In the genomic region with DNA sequence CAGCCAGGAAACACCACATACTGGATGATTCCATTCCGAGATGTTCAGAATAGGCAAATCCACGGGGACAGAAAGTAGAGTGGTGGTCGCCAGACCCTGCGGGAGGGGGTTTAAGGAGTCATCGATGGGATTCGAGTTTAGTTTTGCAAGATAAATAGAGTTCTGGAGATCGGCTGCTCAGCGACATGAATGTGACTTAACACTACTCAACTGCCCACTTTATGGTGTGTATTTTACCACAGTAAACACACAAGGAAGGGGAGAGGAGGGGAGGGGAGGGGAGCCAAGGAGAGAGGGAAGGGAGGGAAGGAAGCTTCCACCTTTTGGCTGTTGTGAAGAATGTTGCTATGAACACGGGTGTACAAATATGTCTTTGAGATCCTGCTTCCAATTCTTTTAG, we compare ENCODE assay signal across 19 cellular contexts. TPM values are rescaled to one million over a fixed set of nuclear protein-coding genes. Genes with fewer than 3 reads are reported as not detected.
"Had no signal": no experiment of that assay in that cellular context is flagged by ENCODE, and none has a peak within 500 bp of the region (broad histone marks: within the 10 kb centered on the region; RNA-seq: fewer than 3 reads in every experiment).

No MANE protein-coding gene starts in this region.

- H3K36me3 ChIP-seq: breast epithelium, esophagus muscularis mucosa, gastroesophageal sphincter, heart left ventricle, pancreas, sigmoid colon, thoracic aorta had no signal

- ATAC-seq: activated CD4-positive, CD25-positive, alpha-beta regulatory T cell treated with anti-CD3 and anti-CD28 coated beads, Interleukin-2, amount 50 U/mL, for 24 hours; gastroesophageal sphincter; heart left ventricle; natural killer cell; pancreas; stimulated activated effector memory CD8-positive, alpha-beta T cell treated with anti-CD3 and anti-CD28 coated beads, Interleukin-12 subunit alpha, Interleukin-12 subunit beta, amount 100 ng/mL, for 72 hours had no signal

- H3K9me3 ChIP-seq: breast epithelium, esophagus muscularis mucosa, gastroesophageal sphincter, heart left ventricle, pancreas, sigmoid colon, thoracic aorta had no signal

- H3K4me1 ChIP-seq: breast epithelium, gastroesophageal sphincter had no signal

- FAIRE-seq: astrocyte, endothelial cell of umbilical vein, pancreas had no signal

- H3K27me3 ChIP-seq: breast epithelium, pancreas had no signal

- H3K27ac ChIP-seq: breast epithelium, esophagus muscularis mucosa, gastroesophageal sphincter, heart left ventricle, pancreas, sigmoid colon, thoracic aorta had no signal

- H3K4me3 ChIP-seq: breast epithelium, esophagus muscularis mucosa, gastroesophageal sphincter, heart left ventricle, pancreas, sigmoid colon, thoracic aorta had no signal

- DNase-seq: activated CD4-positive, alpha-beta T cell treated with anti-CD3 and anti-CD28 coated beads, Interleukin-2, amount 50 U/mL, for 1 hour; activated gamma-delta T cell; effector CD8-positive, alpha-beta T cell; immature natural killer cell; kidney glomerular epithelial cell; mesendoderm; natural killer cell; sigmoid colon; stimulated activated CD4-positive, alpha-beta T cell treated with anti-CD3 and anti-CD28 coated beads, Interleukin-4, amount 100 ng/mL, for 24 hours had no signal

RNA-seq across cellular contexts. Expression of a gene that starts 10.4 kb away (rescaled TPM):
- total RNA-seq: endothelial cell of umbilical vein had no signal
- polyA plus RNA-seq: endothelial cell of umbilical vein had no signal
